10 cellular contexts compared by ENCODE assay signal in the genomic region with DNA sequence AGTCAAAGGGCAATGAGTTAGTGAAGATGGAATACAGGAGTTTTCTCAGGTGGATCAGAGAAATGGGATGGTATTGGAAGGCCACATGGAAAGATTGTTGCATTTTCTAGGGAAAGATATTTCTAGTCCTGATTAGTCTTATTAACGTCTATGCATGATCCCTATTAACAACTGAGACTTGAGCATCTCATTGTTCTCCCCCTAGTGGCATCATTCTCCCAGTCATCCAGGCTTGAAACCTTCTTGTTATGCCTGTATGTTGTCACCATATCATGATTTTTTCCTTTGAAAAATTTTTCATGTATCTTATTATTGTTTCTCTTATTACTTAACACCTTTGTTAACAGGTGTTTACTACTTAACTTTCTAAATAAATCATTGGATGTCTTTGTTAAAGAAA. TPM values are rescaled to one million over a fixed set of nuclear protein-coding genes. Genes with fewer than 3 reads are reported as not detected.
A peak's percentile ranks its signal among the peaks of the same experiment; 100 is the strongest.
DNase-seq lines count a peak whose midpoint lies in the region; ATAC-seq, FAIRE-seq and TF ChIP-seq lines count a peak whose summit lies in the region.
"Had no signal": no experiment of that assay in that cellular context is flagged by ENCODE, and none has a peak within 500 bp of the region (broad histone marks: within the 10 kb centered on the region; RNA-seq: fewer than 3 reads in every experiment).

No MANE protein-coding gene starts in this region.

- CTCF ChIA-PET in BJ (lab: Yijun Ruan, JAX): no interaction called here
- CTCF ChIA-PET in SK-N-SH (lab: Yijun Ruan, JAX): interaction anchor here (1.2 kb wide), 1 partner anchor 44 kb away, joined by 4 read pairs; no protein-coding TSS in a partner anchor

- DNase-seq in BJ (ENCODE audit: low read depth) (no peak), GM19239 (ENCODE audit: insufficient read length, low spot score) (no peak), SK-N-SH (peak; percentile 28), hepatic stellate cell (ENCODE audit: low spot score) (peak; percentile 6), NOMO-1 treated with dmso at 0.1 percent for 144 hours (lab: John Stamatoyannopoulos, UW; ENCODE audit: unreplicated experiment) (no peak), NCI-H345 treated with DMSO at 0.1 percent for 48 hours (lab: John Stamatoyannopoulos, UW; ENCODE audit: unreplicated experiment) (no peak)
- DNase-seq in stimulated activated CD4-positive, alpha-beta T cell treated with anti-CD3 and anti-CD28 coated beads, Interleukin-4, amount 100 ng/mL, for 1 hour: no peak
- DNase-seq: upper lobe of left lung had no signal

- H3K9me3 ChIP-seq in SK-N-SH: no peaks in the 10 kb centered on the region
- H3K9me3 ChIP-seq: upper lobe of left lung had no signal

- H3K79me2 ChIP-seq in SK-N-SH (ENCODE audit: insufficient read depth): peaks cover 94% of the 10 kb centered on the region

- POLR2A ChIA-PET in BJ (lab: Charles Lee) (no interaction called here), SK-N-SH (lab: Yijun Ruan, JAX) (no interaction called here)

- TF ChIP-seq EP300 in SK-N-SH (IDR thresholded peaks at IDR 0.05; ENCODE audit: borderline replicate concordance in 1 of 2, low read depth in 1 of 2, low read length in 1 of 2): no peak

- WGBS in SK-N-SH (ENCODE audit: low lambda C conversion rate): 42% methylated on average over 1 of the region's 1 CpG

- H3K27ac ChIP-seq in SK-N-SH (ENCODE audit: low read depth in 2 of 2, low read length in 1 of 2): no peak overlapping the region
- H3K27ac ChIP-seq: upper lobe of left lung had no signal

- no peaks in the 10 kb centered on the region for H3K27me3 ChIP-seq in BJ (ENCODE audit: control insufficient read depth, insufficient read depth, low read length)
- no peaks in the 10 kb centered on the region for H3K27me3 ChIP-seq in SK-N-SH (ENCODE audit: insufficient read depth)
- H3K27me3 ChIP-seq: upper lobe of left lung had no signal

- peaks cover 3% of the 10 kb centered on the region for H3F3A ChIP-seq in SK-N-SH (replicated peaks; ENCODE audit: insufficient read depth)

- H2AFZ ChIP-seq in SK-N-SH (ENCODE audit: low read depth): no peak overlapping the region

- H3K4me2 ChIP-seq in SK-N-SH: no peak overlapping the region

- H3K4me1 ChIP-seq in SK-N-SH (ENCODE audit: control insufficient read depth in 1 of 2, insufficient read depth in 2 of 2, low read depth in 1 of 2, low read length in 1 of 2): peaks cover 0 to 6% of the 10 kb centered on the region in 2 experiments; a peak in 1 of 4 replicates
- H3K4me1 ChIP-seq: upper lobe of left lung had no signal

- H3K4me3 ChIP-seq in BJ (ENCODE audit: low read depth, low read length) (no peak overlapping the region), SK-N-SH (ENCODE audit: low read depth in 2 of 2, low read length in 1 of 2) (no peak overlapping the region)
- H3K4me3 ChIP-seq: upper lobe of left lung had no signal

- H3K9me2 ChIP-seq in SK-N-SH: no peaks in the 10 kb centered on the region

- TF ChIP-seq CTCF in BJ (IDR thresholded peaks at IDR 0.05; ENCODE audit: insufficient read depth, low read depth, low read length) (peak; percentile 14; the same call in 1 of the 2 replicates), SK-N-SH (IDR thresholded peaks at IDR 0.05) (peak; percentile 50)

- H3K36me3 ChIP-seq in BJ (ENCODE audit: control insufficient read depth, insufficient read depth, low read length) (no peaks in the 10 kb centered on the region), SK-N-SH (replicated peaks in 1 of 2; ENCODE audit: control insufficient read depth in 1 of 2, insufficient read depth in 2 of 2, low read length in 1 of 2) (no peaks in the 10 kb centered on the region)
- H3K36me3 ChIP-seq: upper lobe of left lung had no signal

- H4K20me1 ChIP-seq in SK-N-SH (ENCODE audit: insufficient read depth): peaks cover 51% of the 10 kb centered on the region; the same call in 1 of the 2 replicates

- peak; percentile 84 for FAIRE-seq in GM19239 (lab: Jason Lieb, UNC)
- FAIRE-seq: RCC 7860 had no signal

- no peak for ATAC-seq in HG03439 (IDR thresholded peaks at IDR 0.05; ENCODE audit: unreplicated experiment)

- H3K9ac ChIP-seq in SK-N-SH: no peak overlapping the region

- TF ChIP-seq RAD21 in SK-N-SH (IDR thresholded peaks at IDR 0.05; ENCODE audit: low read length): peak; percentile 9; the same call in 1 of the 2 replicates

TF ChIP-seq in SK-N-SH, 30 proteins besides CTCF, POLR2A, EP300 and RAD21:
- TF ChIP-seq SMC3 (IDR thresholded peaks at IDR 0.05; ENCODE audit: low read depth, low read length) (0 out of 2 replicates have a peak, but pooled peaks have one; percentile 14), REST (IDR thresholded peaks at IDR 0.05; ENCODE audit: low read depth, low read length) (no peak)

RNA-seq across cellular contexts. Expression of gene KIF2A, which starts 34.4 kb away (rescaled TPM):
- polyA plus RNA-seq in BJ (2011; rRNA removed): 11.6 and 28.5 TPM in 2 replicates
- 12.6 and 19.9 TPM in 2 replicates for polyA minus RNA-seq in BJ (2011; rRNA and poly(A)+ RNA removed)
- 14.3 and 16.1 TPM in 2 replicates for polyA plus RNA-seq in SK-N-SH (2012; rRNA removed)
- 23.6 and 31.4 TPM in 2 replicates for polyA plus RNA-seq in SK-N-SH (2012; cell fraction: cytosol; rRNA removed)
- polyA plus RNA-seq in SK-N-SH (2012; cell fraction: nucleus; rRNA removed): 6.6 and 14.5 TPM in 2 replicates

Comparison
In these comparisons a context has a peak if more than half of its experiments do, and no peak if none do; other contexts are left out.
1. DNase-seq: peak in SK-N-SH (single experiment) and hepatic stellate cell (single experiment); none in BJ (single experiment), GM19239 (single experiment), NOMO-1 treated with dmso at 0.1 percent for 144 hours (single experiment), NCI-H345 treated with DMSO at 0.1 percent for 48 hours (single experiment) and stimulated activated CD4-positive, alpha-beta T cell treated with anti-CD3 and anti-CD28 coated beads, Interleukin-4, amount 100 ng/mL, for 1 hour (single experiment).